8 cellular contexts compared by ENCODE assay signal in genomic region chr9:109107402-109108240, GRCh38. TPM values are rescaled to one million over a fixed set of nuclear protein-coding genes. Genes with fewer than 3 reads are reported as not detected.
DNase-seq lines count a peak whose midpoint lies in the region; ATAC-seq, FAIRE-seq and TF ChIP-seq lines count a peak whose summit lies in the region.

No MANE protein-coding gene starts in this region.

- H3K4me1 ChIP-seq in endothelial cell of umbilical vein (ENCODE audit: control insufficient read depth, extremely low read depth, insufficient read depth, low read length) (peaks cover 52% of the 10 kb centered on the region), pancreas (peaks cover 19 to 52% (median 47%) of the 10 kb centered on the region in 3 donors)

- BruUV-seq in endothelial cell of umbilical vein (replicated peaks; lab: Mats Ljungman, UMichigan): TSS peak; percentile 59

- intact Hi-C loops in endothelial cell of umbilical vein (cut with micrococcal nuclease) (loop anchor here (10.0 kb wide), 1 partner anchor 1823 kb away; the partner anchor contains the start of gene RAD23B), pancreas (cut with DNase I) (no loop called here)

- TF ChIP-seq CTCF in endothelial cell of umbilical vein (IDR thresholded peaks at IDR 0.05; ENCODE audit: extremely low read depth in 1 of 2, insufficient read depth in 1 of 2, low read depth in 1 of 2, low read length in 2 of 2): no peak
- no peak for TF ChIP-seq CTCF in pancreas (IDR thresholded peaks at IDR 0.05)
- TF ChIP-seq CTCF in GM13977 (IDR thresholded peaks at IDR 0.05; ENCODE audit: extremely low read depth, insufficient read depth, missing control alignments): no peak

- POLR2A ChIA-PET in endothelial cell of umbilical vein (lab: Charles Lee): no interaction called here

- in situ Hi-C loops in GM13977 (cut with MboI; ENCODE audit: low pct_unique_long_range_greater_than_20kb, low sequenced_read_pairs, unreplicated experiment): no loop called here

- H3K36me3 ChIP-seq in endothelial cell of umbilical vein (ENCODE audit: control insufficient read depth in 2 of 2, extremely low read depth in 1 of 2, insufficient read depth in 2 of 2, low read length in 2 of 2) (no peaks in the 10 kb centered on the region), pancreas (no peaks in the 10 kb centered on the region)

- H4K20me1 ChIP-seq in endothelial cell of umbilical vein (replicated peaks; ENCODE audit: control insufficient read depth, extremely low read depth, insufficient read depth, low read length): no peaks in the 10 kb centered on the region

- peaks cover 76% of the 10 kb centered on the region for H3K79me2 ChIP-seq in endothelial cell of umbilical vein (ENCODE audit: control insufficient read depth, insufficient read depth, low read length)

- H3K9ac ChIP-seq in endothelial cell of umbilical vein (replicated peaks; ENCODE audit: extremely low read depth, insufficient read depth, low read length): peak overlapping the region; percentile 36

- H3K9me3 ChIP-seq in endothelial cell of umbilical vein (replicated peaks; ENCODE audit: control insufficient read depth, insufficient read depth, low read length) (no peaks in the 10 kb centered on the region), pancreas (no peaks in the 10 kb centered on the region)

- TF ChIP-seq POLR2A in endothelial cell of umbilical vein (IDR thresholded peaks at IDR 0.05; ENCODE audit: low read depth, low read length): no peak

- no peaks in the 10 kb centered on the region for H3K27me3 ChIP-seq in endothelial cell of umbilical vein (ENCODE audit: control insufficient read depth in 2 of 2, insufficient read depth in 2 of 2, low read length in 2 of 2)
- H3K27me3 ChIP-seq in pancreas: no peaks in the 10 kb centered on the region

- H3K4me2 ChIP-seq in endothelial cell of umbilical vein (ENCODE audit: insufficient read depth, low read length): peak overlapping the region; percentile 80

- DNase-seq in DMS53 (lab: John Stamatoyannopoulos, UW) (peak; percentile 49), RKO (ENCODE audit: low spot score) (peak; percentile 53), endothelial cell of umbilical vein (ENCODE audit: low read depth, low spot score) (peak; percentile 82), pancreas (no peak), GM13977 (ENCODE audit: low spot score) (no peak)

- dilution Hi-C loops in endothelial cell of umbilical vein (cut with MboI; ENCODE audit: extremely low pct_ligation_motif_present, low sequenced_read_pairs): no loop called here

- ATAC-seq in pancreas (peak; percentile 55 to 62 (median 57)), HG03175 (IDR thresholded peaks at IDR 0.05; ENCODE audit: unreplicated experiment) (no peak), HG03342 (IDR thresholded peaks at IDR 0.05; ENCODE audit: unreplicated experiment) (no peak), HG03108 (IDR thresholded peaks at IDR 0.05; ENCODE audit: unreplicated experiment) (no peak)

- WGBS in pancreas, 2 donors: 18 to 19% methylated on average over 4 of the region's 4 CpGs

- H3K27ac ChIP-seq in endothelial cell of umbilical vein (ENCODE audit: insufficient read depth, low read depth, low read length): peak overlapping the region; percentile 55
- H3K27ac ChIP-seq in pancreas: peak overlapping the region in 1 of 4 donors; percentile 3

- no peaks in the 10 kb centered on the region for H3K9me1 ChIP-seq in endothelial cell of umbilical vein (replicated peaks; ENCODE audit: control insufficient read depth, extremely low read depth, insufficient read depth, low read length)

- no peak overlapping the region for H3K4me3 ChIP-seq in endothelial cell of umbilical vein (replicated peaks in 1 of 3; ENCODE audit: insufficient read depth in 1 of 3, low read depth in 1 of 3, low read length in 3 of 3)
- H3K4me3 ChIP-seq in pancreas: no peak overlapping the region

- peak; percentile 75 for FAIRE-seq in endothelial cell of umbilical vein (lab: Jason Lieb, UNC)
- FAIRE-seq in pancreas (lab: Jason Lieb, UNC): no peak

- H2AFZ ChIP-seq in endothelial cell of umbilical vein (ENCODE audit: low read depth, low read length): no peak overlapping the region

- CTCF ChIA-PET in endothelial cell of umbilical vein (lab: Charles Lee): interaction anchor here (2.8 kb wide), 1 partner anchor 11 kb away, joined by 16 read pairs; the partner anchor contains the start of gene TMEM245

TF ChIP-seq in endothelial cell of umbilical vein, 7 proteins besides CTCF, POLR2A, EP300 and RAD21:
- peak; percentile 32 for TF ChIP-seq JUN (IDR thresholded peaks at IDR 0.05; ENCODE audit: borderline replicate concordance, insufficient read depth, insufficient read length, low read depth)
- TF ChIP-seq POLR2AphosphoS5 (IDR thresholded peaks at IDR 0.05; ENCODE audit: insufficient read depth, low read depth, low read length): no peak
- peak; percentile 48 for TF ChIP-seq FOS (IDR thresholded peaks at IDR 0.05; ENCODE audit: borderline replicate concordance, insufficient read depth, low read length)
- peak; percentile 27 for TF ChIP-seq GATA2 (IDR thresholded peaks at IDR 0.05; ENCODE audit: insufficient read depth, insufficient read length, low read depth, low read length)
- TF ChIP-seq MYC (IDR thresholded peaks at IDR 0.05; ENCODE audit: low read depth, low read length): no peak
- no peak for TF ChIP-seq MAX (IDR thresholded peaks at IDR 0.05; ENCODE audit: insufficient read depth, insufficient read length)
- TF ChIP-seq EZH2 (IDR thresholded peaks at IDR 0.05; ENCODE audit: borderline replicate concordance, low read depth, low read length, severe bottlenecking): no peak

RNA-seq across cellular contexts. Expression of gene TMEM245, which starts 12.1 kb away (rescaled TPM):
- 39.4 and 44.2 TPM in 2 replicates for total RNA-seq in endothelial cell of umbilical vein
- polyA plus RNA-seq in endothelial cell of umbilical vein: 41.7 and 48.0 TPM in 2 replicates
- 22.1 and 22.7 TPM in 2 replicates for polyA plus RNA-seq in endothelial cell of umbilical vein (2011; cell fraction: cytosol; rRNA removed)
- 27.8 and 30.4 TPM in 2 replicates for polyA plus RNA-seq in endothelial cell of umbilical vein (2011; cell fraction: nucleus; rRNA removed)
- polyA plus RNA-seq in endothelial cell of umbilical vein (2012): 40.4 and 41.8 TPM in 2 replicates
- 156 and 175 TPM in 2 replicates for polyA minus RNA-seq in endothelial cell of umbilical vein
- polyA minus RNA-seq in endothelial cell of umbilical vein (2011; cell fraction: cytosol; rRNA and poly(A)+ RNA removed): 57.1 TPM
- polyA minus RNA-seq in endothelial cell of umbilical vein (2011; cell fraction: nucleus; rRNA and poly(A)+ RNA removed): 64.2 and 110 TPM in 2 replicates
- 10 to 100 TPM; 19.1 to 34.1 (median 24.1) TPM for total RNA-seq in pancreas
- 10 to 100 TPM in 1 of 2 donors, 1 to 10 TPM in 1; 4.9 to 14.4 TPM for polyA plus RNA-seq in pancreas

RNA-seq across cellular contexts. Expression of gene FRRS1L, which starts 59.4 kb away (rescaled TPM):
- total RNA-seq in endothelial cell of umbilical vein (0.05 TPM in 1 of 2 replicates, not detected in the other), pancreas (1 to 10 TPM in 2 of 6 donors, under 1 TPM in 4; 0.19 to 2.1 (median 0.80) TPM)
- polyA plus RNA-seq in endothelial cell of umbilical vein (not detected in 2 replicates), pancreas (1 to 10 TPM in 1 of 2 donors, under 1 TPM in 1; 0.42 to 3.0 TPM)
- 0.04 and 0.07 TPM in 2 replicates for polyA plus RNA-seq in endothelial cell of umbilical vein (2011; cell fraction: cytosol; rRNA removed)
- polyA plus RNA-seq in endothelial cell of umbilical vein (2011; cell fraction: nucleus; rRNA removed): 0.06 and 0.07 TPM in 2 replicates
- 0.31 and 0.35 TPM in 2 replicates for polyA plus RNA-seq in endothelial cell of umbilical vein (2012)
- 0.06 and 0.17 TPM in 2 replicates for polyA minus RNA-seq in endothelial cell of umbilical vein
- not detected for polyA minus RNA-seq in endothelial cell of umbilical vein (2011; cell fraction: cytosol; rRNA and poly(A)+ RNA removed)
- 0.10 TPM in 2 replicates for polyA minus RNA-seq in endothelial cell of umbilical vein (2011; cell fraction: nucleus; rRNA and poly(A)+ RNA removed)

Comparison
In these comparisons a context has a peak if more than half of its experiments do, and no peak if none do; other contexts are left out.
1. DNase-seq: peak in DMS53 (single experiment), RKO (single experiment) and endothelial cell of umbilical vein (single experiment); none in pancreas (0 of 6) and GM13977 (single experiment).
2. ATAC-seq: peak in pancreas (4 of 4); none in HG03175 (single experiment), HG03342 (single experiment) and HG03108 (single experiment).